Comparison of ENCODE assay signal across 8 cellular contexts in the genomic region with DNA sequence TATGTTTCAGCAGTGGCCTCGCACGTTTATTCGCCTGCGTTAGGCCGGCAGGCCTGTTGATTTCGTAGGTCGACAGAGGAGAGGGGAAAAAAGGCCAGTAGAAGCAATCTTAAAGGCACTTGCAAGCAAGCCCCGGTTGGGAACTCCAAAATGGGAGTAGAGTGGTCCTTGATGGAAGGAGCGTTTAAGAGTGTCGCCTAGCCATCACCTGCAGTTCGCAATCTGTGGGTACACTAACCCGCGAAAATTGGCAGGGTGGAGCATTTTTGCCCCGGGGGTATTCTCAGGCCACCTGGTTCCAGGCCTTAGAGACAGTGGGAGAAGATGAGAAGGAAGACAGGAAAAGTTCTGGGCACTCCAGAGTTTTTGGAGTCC. TPM values are rescaled to one million over a fixed set of nuclear protein-coding genes. Genes with fewer than 3 reads are reported as not detected.
DNase-seq lines count a peak whose midpoint lies in the region; ATAC-seq and TF ChIP-seq lines count a peak whose summit lies in the region.

No MANE protein-coding gene starts in this region.

- no peak for DNase-seq in PC-9
- DNase-seq in progenitor cell of endocrine pancreas (ENCODE audit: low spot score, unreplicated experiment), result no peak
- DNase-seq in GM19240 (ENCODE audit: insufficient read length, low spot score), result no peak

- peak overlapping the region; percentile 98 for H3K9ac ChIP-seq in ES-I3 (ENCODE audit: low read depth, low read length)

- peaks cover 54% of the 10 kb centered on the region for H4K20me1 ChIP-seq in PC-9 (ENCODE audit: insufficient read depth)

- H3F3A ChIP-seq in PC-9 (ENCODE audit: insufficient read depth, low read depth), result peaks cover 33% of the 10 kb centered on the region

- no peak overlapping the region for H2AFZ ChIP-seq in PC-9

- no peak for TF ChIP-seq CTCF in PC-9 (conservative IDR thresholded peaks at IDR 0.05)
- TF ChIP-seq CTCF in progenitor cell of endocrine pancreas (IDR thresholded peaks at IDR 0.05; ENCODE audit: unreplicated experiment), result no peak

- H3K27me3 Mint-ChIP-seq in progenitor cell of endocrine pancreas, result no peaks in the 10 kb centered on the region

- H3K4me1 Mint-ChIP-seq in progenitor cell of endocrine pancreas (ENCODE audit: low read depth), result peaks cover 47% of the 10 kb centered on the region

- CTCF ChIA-PET in PC-9 (lab: Charles Lee), result no interaction called here

- POLR2A ChIA-PET in PC-9 (lab: Charles Lee; ENCODE audit: unreplicated experiment), result no interaction called here

- H3K36me3 Mint-ChIP-seq in progenitor cell of endocrine pancreas (ENCODE audit: insufficient read depth), result peaks cover 27% of the 10 kb centered on the region

- peak overlapping the region; percentile 86 for H3K4me3 Mint-ChIP-seq in progenitor cell of endocrine pancreas (ENCODE audit: low read depth)

- no peaks in the 10 kb centered on the region for H3K9me3 Mint-ChIP-seq in progenitor cell of endocrine pancreas (ENCODE audit: low read depth)

- intact Hi-C loops in PC-9 (cut with micrococcal nuclease; ENCODE audit: unreplicated experiment), result no loop called here

- H3K9me2 ChIP-seq in PC-9 (ENCODE audit: insufficient read depth), result no peaks in the 10 kb centered on the region

- peaks cover 30% of the 10 kb centered on the region for H3K4me1 ChIP-seq in ES-I3 (ENCODE audit: insufficient read depth, low read length)
- H3K4me1 ChIP-seq in PC-9 (replicated peaks; ENCODE audit: insufficient read depth), result peaks cover 32% of the 10 kb centered on the region
- H3K4me1 ChIP-seq in esophagus (ENCODE audit: control insufficient read depth in 2 of 2, insufficient read depth in 2 of 2, low read length in 1 of 2), result peaks cover 4 to 16% of the 10 kb centered on the region in 2 donors

- peak overlapping the region; percentile 100 for H3K27ac Mint-ChIP-seq in progenitor cell of endocrine pancreas

- peak overlapping the region; percentile 99 for H3K4me2 ChIP-seq in PC-9

- ATAC-seq in GM18868 (IDR thresholded peaks at IDR 0.05; ENCODE audit: unreplicated experiment) (no peak), GM19351 (IDR thresholded peaks at IDR 0.05; ENCODE audit: unreplicated experiment) (no peak), GM19395 (IDR thresholded peaks at IDR 0.05; ENCODE audit: unreplicated experiment) (no peak)

- H3K27me3 ChIP-seq in PC-9 (ENCODE audit: insufficient read depth, low read depth), result no peaks in the 10 kb centered on the region
- H3K27me3 ChIP-seq in esophagus (ENCODE audit: control insufficient read depth in 1 of 2, insufficient read depth in 2 of 2, low read length in 2 of 2), result no peaks in the 10 kb centered on the region

- H3K36me3 ChIP-seq in ES-I3 (ENCODE audit: insufficient read depth, low read length), result peaks cover 26% of the 10 kb centered on the region
- H3K36me3 ChIP-seq in PC-9 (ENCODE audit: low read depth), result peaks cover 53% of the 10 kb centered on the region
- peaks cover 0 to 15% of the 10 kb centered on the region in 2 donors for H3K36me3 ChIP-seq in esophagus (ENCODE audit: control insufficient read depth in 2 of 2, insufficient read depth in 2 of 2, low read length in 1 of 2)

- H3K27ac ChIP-seq in PC-9 (peak overlapping the region; percentile 94), esophagus (ENCODE audit: low read depth in 2 of 2, low read length in 1 of 2) (peak overlapping the region; percentile 95 to 99)

- H3K79me2 ChIP-seq in PC-9 (ENCODE audit: low read depth), result peaks cover 82% of the 10 kb centered on the region

- WGBS in esophagus, 2 donors, result 1 to 2% methylated on average over 14 of the region's 14 CpGs

- TSS peak; percentile 40 for BruUV-seq in PC-9 (replicated peaks; lab: Mats Ljungman, UMichigan)

- H3K4me3 ChIP-seq in PC-9, result peak overlapping the region; percentile 88
- peak overlapping the region; percentile 94 to 97 for H3K4me3 ChIP-seq in esophagus (ENCODE audit: low read depth in 1 of 2, low read length in 2 of 2)

- H3K9me3 ChIP-seq in ES-I3 (ENCODE audit: control insufficient read depth, insufficient read depth, low read length) (no peaks in the 10 kb centered on the region), PC-9 (ENCODE audit: insufficient read depth, low read depth) (no peaks in the 10 kb centered on the region), esophagus (ENCODE audit: control insufficient read depth in 2 of 2, insufficient read depth in 1 of 2, low read depth in 1 of 2, low read length in 1 of 2) (no peaks in the 10 kb centered on the region)

RNA-seq across cellular contexts. Expression of gene EWSR1, which starts 1.1 kb away (rescaled TPM):
- total RNA-seq in PC-9 (2021), result 136 and 200 TPM in 2 replicates
- polyA plus RNA-seq in esophagus, result 100 to 1,000 TPM; 103 to 138 TPM
- total RNA-seq in progenitor cell of endocrine pancreas, result 442 and 443 TPM in 2 replicates

RNA-seq across cellular contexts. Expression of gene RHBDD3, which starts 1.4 kb away (rescaled TPM):
- total RNA-seq in PC-9 (2021), result 17.6 and 21.9 TPM in 2 replicates
- polyA plus RNA-seq in esophagus, result 10 to 100 TPM; 15.1 to 20.9 TPM
- 65.1 and 66.4 TPM in 2 replicates for total RNA-seq in progenitor cell of endocrine pancreas

RNA-seq across cellular contexts. Expression of gene GAS2L1, which starts 37.2 kb away (rescaled TPM):
- total RNA-seq in PC-9 (2021) (15.2 and 16.6 TPM in 2 replicates), progenitor cell of endocrine pancreas (10.6 and 11.5 TPM in 2 replicates)
- 10 to 100 TPM; 24.3 to 25.2 TPM for polyA plus RNA-seq in esophagus

RNA-seq across cellular contexts. Expression of gene RASL10A, which starts 46.3 kb away (rescaled TPM):
- not detected in 2 replicates for total RNA-seq in PC-9 (2021)
- polyA plus RNA-seq in esophagus, result 1 to 10 TPM in 1 of 2 donors, under 1 TPM in 1; 0.48 to 1.0 TPM
- total RNA-seq in progenitor cell of endocrine pancreas, result 0.31 and 1.2 TPM in 2 replicates
